Comparison of ENCODE assay signal across 12 cellular contexts in genomic region chr6:38307730-38308129, GRCh38.
A peak's percentile ranks its signal among the peaks of the same experiment; 100 is the strongest.
DNase-seq lines count a peak whose midpoint lies in the region; ATAC-seq, FAIRE-seq and TF ChIP-seq lines count a peak whose summit lies in the region.
"Had no signal": no experiment of that assay in that cellular context is flagged by ENCODE, and none has a peak within 500 bp of the region (broad histone marks: within the 10 kb centered on the region; RNA-seq: fewer than 3 reads in every experiment).

No MANE protein-coding gene starts in this region.

- DNase-seq in GM12892 (ENCODE audit: insufficient read length), result no peak
- peak; percentile 23 for DNase-seq in brain microvascular endothelial cell
- no peak for DNase-seq in activated effector memory CD4-positive, alpha-beta T cell treated with Interleukin-2 at 50 U/mL for 16 hours
- DNase-seq in T-helper 9 cell, result no peak
- no peak for DNase-seq in psoas muscle
- no peak for DNase-seq in OCI-M2 (lab: John Stamatoyannopoulos, UW; ENCODE audit: unreplicated experiment)
- DNase-seq: colonic mucosa, H7, NCI-H1417 treated with DMSO at 0.1 percent for 48 hours had no signal

- in situ Hi-C loops in brain microvascular endothelial cell (cut with HindIII; ENCODE audit: low pct_ligation_motif_present, low sequenced_read_pairs), result no loop called here

- ATAC-seq in GM21447 (IDR thresholded peaks at IDR 0.05; ENCODE audit: unreplicated experiment) (peak; percentile 72), HG03354 (IDR thresholded peaks at IDR 0.05; ENCODE audit: poor library complexity, severe bottlenecking, unreplicated experiment) (peak; percentile 79), psoas muscle (no peak)

- H3K4me3 ChIP-seq in brain microvascular endothelial cell (ENCODE audit: low read depth, low read length) (no peak overlapping the region), psoas muscle (no peak overlapping the region)
- H3K4me3 ChIP-seq: colonic mucosa had no signal

- no peaks in the 10 kb centered on the region for H3K27me3 ChIP-seq in brain microvascular endothelial cell (replicated peaks)
- no peaks in the 10 kb centered on the region for H3K27me3 ChIP-seq in psoas muscle (ENCODE audit: insufficient read depth in 3 of 3, low read length in 2 of 3)
- H3K27me3 ChIP-seq: colonic mucosa had no signal

- H3K27ac ChIP-seq in brain microvascular endothelial cell (no peak overlapping the region), psoas muscle (no peak overlapping the region)
- H3K27ac ChIP-seq: colonic mucosa, parathyroid adenoma had no signal

- peak; percentile 91 for FAIRE-seq in GM12892 (lab: Jason Lieb, UNC)

- TF ChIP-seq CTCF in brain microvascular endothelial cell (IDR thresholded peaks at IDR 0.05; ENCODE audit: low read depth, low read length, missing control alignments) (no peak), psoas muscle (IDR thresholded peaks at IDR 0.05) (no peak)

- H3K4me1 ChIP-seq in psoas muscle, result peaks cover 21% of the 10 kb centered on the region
- H3K4me1 ChIP-seq: colonic mucosa had no signal

- H3K9me3 ChIP-seq in psoas muscle, result no peaks in the 10 kb centered on the region
- H3K9me3 ChIP-seq: colonic mucosa had no signal

- intact Hi-C loops in psoas muscle (cut with DNase I), result no loop called here

- TF ChIP-seq POLR2A in GM12892 (IDR thresholded peaks at IDR 0.05; ENCODE audit: low read depth, low read length), result no peak

- no peaks in the 10 kb centered on the region for H3K36me3 ChIP-seq in brain microvascular endothelial cell (replicated peaks)
- H3K36me3 ChIP-seq in psoas muscle (ENCODE audit: insufficient read depth in 1 of 2, low read depth in 1 of 2), result no peaks in the 10 kb centered on the region
- H3K36me3 ChIP-seq: colonic mucosa had no signal

Comparison
In these comparisons a context has a peak if more than half of its experiments do, and no peak if none do; other contexts are left out.
1. ATAC-seq: peak in GM21447 (single experiment) and HG03354 (single experiment); none in psoas muscle (0 of 4).